10 cellular contexts compared by ENCODE assay signal in the genomic region with DNA sequence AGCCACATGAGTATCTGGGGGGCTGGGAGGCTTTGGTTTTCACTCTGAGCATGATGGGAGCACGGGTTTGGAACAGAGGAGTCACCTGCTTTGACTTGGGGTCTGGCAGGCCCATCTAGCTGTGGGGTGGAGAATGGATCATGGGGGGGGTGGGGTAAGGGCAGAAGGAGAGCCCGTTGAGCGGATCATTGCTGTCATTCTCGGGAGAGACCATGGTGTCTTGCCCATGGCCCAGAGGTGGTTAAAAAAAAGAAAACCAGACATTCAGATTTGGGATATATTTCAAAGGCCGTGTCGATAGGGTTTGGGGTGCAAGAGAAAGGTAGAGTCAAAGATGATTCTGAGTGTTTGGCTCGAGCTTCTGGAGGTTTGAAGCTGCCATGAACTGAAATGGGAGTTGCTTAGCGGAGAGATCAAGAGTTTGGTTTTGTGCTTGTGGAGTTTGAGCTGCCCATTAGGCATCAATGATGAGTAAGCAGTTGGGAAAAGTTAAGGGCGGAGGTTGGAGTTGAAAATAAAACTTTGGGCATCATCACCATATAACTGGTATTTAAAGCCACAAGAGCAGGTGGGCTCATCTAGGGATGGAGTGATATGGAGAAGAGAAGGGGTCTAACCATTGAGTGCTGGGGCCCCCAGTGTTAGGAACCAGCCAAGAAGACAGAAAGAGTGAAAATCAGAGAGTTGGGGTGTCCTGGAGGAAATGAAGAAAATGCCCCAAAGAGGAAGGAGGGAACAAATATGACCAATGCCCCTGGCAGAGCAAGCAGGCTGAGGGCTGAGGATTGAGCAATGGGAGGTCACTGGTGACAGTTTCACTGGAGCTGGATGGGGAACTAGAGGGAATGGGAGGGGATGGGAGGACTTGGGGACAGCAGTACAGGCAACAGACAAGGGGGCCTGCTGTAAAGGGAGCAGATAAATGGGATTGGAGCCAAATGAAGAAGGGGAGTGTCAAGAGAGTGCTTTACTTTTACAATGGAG. TPM values are rescaled to one million over a fixed set of nuclear protein-coding genes. Genes with fewer than 3 reads are reported as not detected.
DNase-seq lines count a peak whose midpoint lies in the region; ATAC-seq and TF ChIP-seq lines count a peak whose summit lies in the region.
"Had no signal": no experiment of that assay in that cellular context is flagged by ENCODE, and none has a peak within 500 bp of the region (broad histone marks: within the 10 kb centered on the region; RNA-seq: fewer than 3 reads in every experiment).

No MANE protein-coding gene starts in this region.

- H3K27ac ChIP-seq in effector memory CD4-positive, alpha-beta T cell (ENCODE audit: insufficient read depth, low read length, poor library complexity, severe bottlenecking), result peak overlapping the region; percentile 75
- H3K27ac ChIP-seq in mesenchymal stem cell (ENCODE audit: low read length, poor library complexity, severe bottlenecking), result no peak overlapping the region

- H4K8ac ChIP-seq in mesenchymal stem cell (ENCODE audit: low read length), result no peak overlapping the region

- no peak overlapping the region for H3K14ac ChIP-seq in mesenchymal stem cell (ENCODE audit: low read length in 2 of 2)

- no peaks in the 10 kb centered on the region for H3K36me3 Mint-ChIP-seq in neural crest cell (ENCODE audit: low read depth)

- no peaks in the 10 kb centered on the region for H3K27me3 ChIP-seq in GM06990 (replicated peaks; ENCODE audit: control insufficient read depth, insufficient read depth, low read length)
- H3K27me3 ChIP-seq in effector memory CD4-positive, alpha-beta T cell (replicated peaks; ENCODE audit: control insufficient read depth, insufficient read depth, low read length, poor library complexity, severe bottlenecking), result no peaks in the 10 kb centered on the region
- peaks cover 26 to 27% of the 10 kb centered on the region in 2 experiments for H3K27me3 ChIP-seq in mesenchymal stem cell (ENCODE audit: control insufficient read depth in 1 of 2, insufficient read depth in 1 of 2, low read length in 2 of 2)

- no peak overlapping the region for H2AK5ac ChIP-seq in mesenchymal stem cell (ENCODE audit: low read length, severe bottlenecking)

- peaks cover 44% of the 10 kb centered on the region for H3K4me1 ChIP-seq in effector memory CD4-positive, alpha-beta T cell (ENCODE audit: control insufficient read depth, insufficient read depth, low read length, poor library complexity, severe bottlenecking)
- H3K4me1 ChIP-seq in mesenchymal stem cell (ENCODE audit: control insufficient read depth, insufficient read depth, low read depth, low read length), result peaks cover 18% of the 10 kb centered on the region

- intact Hi-C loops in left colon (cut with DNase I, micrococcal nuclease), result no loop called here

- TF ChIP-seq CTCF in GM06990 (IDR thresholded peaks at IDR 0.05; ENCODE audit: insufficient read depth, low read length, poor library complexity, severe bottlenecking), result no peak
- TF ChIP-seq CTCF in NB4 (IDR thresholded peaks at IDR 0.05; ENCODE audit: low read depth, low read length), result no peak
- TF ChIP-seq CTCF in neural crest cell (conservative IDR thresholded peaks at IDR 0.05), result no peak

- DNase-seq in GM06990 (ENCODE audit: extremely low read depth, insufficient read length) (no peak), NB4 (ENCODE audit: low read depth) (peak; percentile 84), neural crest cell (ENCODE audit: low read depth, low spot score) (no peak), left colon (no peak), mesenchymal stem cell (no peak)
- no peak for DNase-seq in effector memory CD4-positive, alpha-beta T cell
- DNase-seq: DMS79 treated with DMSO at 0.1 percent for 48 hours, NCI-H2081 treated with DMSO at 0.1 percent for 48 hours had no signal

- TF ChIP-seq POLR2A in NB4 (IDR thresholded peaks at IDR 0.05; ENCODE audit: extremely low read depth, insufficient read length) (no peak), GM18505 (IDR thresholded peaks at IDR 0.05; ENCODE audit: borderline replicate concordance, extremely low read depth, insufficient read depth, insufficient read length) (no peak)

- no peaks in the 10 kb centered on the region for H3K79me1 ChIP-seq in mesenchymal stem cell (replicated peaks; ENCODE audit: low read length, poor library complexity, severe bottlenecking)

- no peak overlapping the region for H2BK15ac ChIP-seq in mesenchymal stem cell (ENCODE audit: low read depth, poor library complexity, severe bottlenecking)

- H3K23ac ChIP-seq in mesenchymal stem cell (ENCODE audit: low read length in 2 of 2), result no peak overlapping the region

- no peaks in the 10 kb centered on the region for H3K9me3 Mint-ChIP-seq in neural crest cell

- H3K9ac ChIP-seq in mesenchymal stem cell (ENCODE audit: low read length), result no peak overlapping the region

- H3K27ac Mint-ChIP-seq in neural crest cell (ENCODE audit: unreplicated experiment), result no peak overlapping the region

- H2BK120ac ChIP-seq in mesenchymal stem cell (ENCODE audit: low read depth, low read length), result no peak overlapping the region

- H3K36me3 ChIP-seq in GM06990 (ENCODE audit: control insufficient read depth, insufficient read depth, low read length) (no peaks in the 10 kb centered on the region; the same call in 1 of the 2 replicates), mesenchymal stem cell (ENCODE audit: control insufficient read depth in 1 of 2, insufficient read depth in 2 of 2, low read depth in 1 of 2, low read length in 2 of 2) (no peaks in the 10 kb centered on the region)
- no peaks in the 10 kb centered on the region for H3K36me3 ChIP-seq in effector memory CD4-positive, alpha-beta T cell (ENCODE audit: control insufficient read depth, insufficient read depth, low read length)

- H3K4me3 Mint-ChIP-seq in neural crest cell, result peak overlapping the region; percentile 22

- H3K4me3 ChIP-seq in GM06990 (replicated peaks; ENCODE audit: low read depth, low read length), result peak overlapping the region; percentile 11; the same call in 1 of the 2 replicates
- no peak overlapping the region for H3K4me3 ChIP-seq in NB4 (ENCODE audit: low read depth, low read length)
- no peak overlapping the region for H3K4me3 ChIP-seq in effector memory CD4-positive, alpha-beta T cell (ENCODE audit: insufficient read depth, low read depth, low read length, poor library complexity, severe bottlenecking)
- no peak overlapping the region for H3K4me3 ChIP-seq in mesenchymal stem cell (ENCODE audit: insufficient read depth in 1 of 2, low read depth in 1 of 2, low read length in 2 of 2)

- H3K4ac ChIP-seq in mesenchymal stem cell (ENCODE audit: low read depth in 1 of 2, low read length in 2 of 2), result no peak overlapping the region

- no peak overlapping the region for H3K4me2 ChIP-seq in mesenchymal stem cell (ENCODE audit: low read length, poor library complexity, severe bottlenecking)

- ATAC-seq in left colon, result no peak
- ATAC-seq in GM18505 (IDR thresholded peaks at IDR 0.05; ENCODE audit: unreplicated experiment), result no peak
- ATAC-seq in HG02642 (IDR thresholded peaks at IDR 0.05; ENCODE audit: poor library complexity, unreplicated experiment), result no peak

- no peak overlapping the region for H2BK5ac ChIP-seq in mesenchymal stem cell (ENCODE audit: low read depth, low read length, poor library complexity, severe bottlenecking)

- H3K27me3 Mint-ChIP-seq in neural crest cell (ENCODE audit: low read depth), result peaks cover 31% of the 10 kb centered on the region

- no peak overlapping the region for H3K18ac ChIP-seq in mesenchymal stem cell (ENCODE audit: low read depth in 1 of 2, low read length in 2 of 2)

- H2AFZ ChIP-seq in mesenchymal stem cell (ENCODE audit: low read depth, low read length), result no peak overlapping the region

- H3K9me3 ChIP-seq in effector memory CD4-positive, alpha-beta T cell (ENCODE audit: control insufficient read depth, low read length), result no peaks in the 10 kb centered on the region
- no peaks in the 10 kb centered on the region for H3K9me3 ChIP-seq in mesenchymal stem cell (ENCODE audit: control insufficient read depth, low read length)

- peaks cover 34% of the 10 kb centered on the region for H3K4me1 Mint-ChIP-seq in neural crest cell

- H4K91ac ChIP-seq in mesenchymal stem cell (ENCODE audit: low read length), result no peak overlapping the region

- WGBS in mesenchymal stem cell, result 79% methylated on average over 9 of the region's 9 CpGs

- H2BK12ac ChIP-seq in mesenchymal stem cell (ENCODE audit: low read length in 2 of 2), result no peak overlapping the region

RNA-seq across cellular contexts. Expression of a gene that starts 1.9 kb away (rescaled TPM):
- total RNA-seq in neural crest cell, result 0.51 and 0.57 TPM in 2 replicates
- under 1 TPM; 0.61 to 0.98 TPM for total RNA-seq in left colon
- polyA plus RNA-seq in mesenchymal stem cell (2013, experiment 1 of 2), result not detected
- polyA plus RNA-seq in mesenchymal stem cell (2013, experiment 2 of 2), result not detected

RNA-seq across cellular contexts. Expression of a gene that starts 14.2 kb away (rescaled TPM):
- total RNA-seq in neural crest cell (not detected in 2 replicates), left colon (1 to 10 TPM in 1 of 2 donors, under 1 TPM in 1; 0.52 to 2.6 TPM)
- polyA plus RNA-seq in mesenchymal stem cell (2013, experiment 1 of 2), result not detected
- not detected for polyA plus RNA-seq in mesenchymal stem cell (2013, experiment 2 of 2)

RNA-seq across cellular contexts. Expression of a gene that starts 46.6 kb away (rescaled TPM):
- total RNA-seq in neural crest cell, result 10.1 and 11.9 TPM in 2 replicates
- total RNA-seq in left colon, result 10 to 100 TPM; 21.5 to 36.3 TPM
- polyA plus RNA-seq in mesenchymal stem cell (2013, experiment 1 of 2), result 10.2 TPM
- polyA plus RNA-seq in mesenchymal stem cell (2013, experiment 2 of 2), result 11.0 TPM
